8 cellular contexts compared by ENCODE assay signal in genomic region chr10:123967626-123968243, GRCh38.
A peak's percentile ranks its signal among the peaks of the same experiment; 100 is the strongest.
DNase-seq lines count a peak whose midpoint lies in the region; ATAC-seq and TF ChIP-seq lines count a peak whose summit lies in the region.

No MANE protein-coding gene starts in this region.

- H3K4me1 ChIP-seq in IMR-90 (ENCODE audit: control insufficient read depth, insufficient read depth, low read length) (no peaks in the 10 kb centered on the region), SK-N-SH (ENCODE audit: control insufficient read depth in 1 of 2, insufficient read depth in 2 of 2, low read depth in 1 of 2, low read length in 1 of 2) (peaks cover 0 to 4% of the 10 kb centered on the region in 2 experiments; a peak in 1 of 4 replicates), mammary epithelial cell (ENCODE audit: insufficient read depth, low read length) (no peaks in the 10 kb centered on the region)

- CTCF ChIA-PET in IMR-90 (lab: Yijun Ruan, JAX) (no interaction called here), SK-N-SH (lab: Yijun Ruan, JAX) (interaction anchor here (0.6 to 11.6 kb wide), 29 partner anchors 8 to 922 kb away, joined by 3 to 276 read pairs (median 4); no protein-coding TSS in a partner anchor), mammary epithelial cell (lab: Charles Lee; ENCODE audit: low non-redundant PET) (no interaction called here)

- H2BK120ac ChIP-seq in IMR-90 (ENCODE audit: low read depth, low read length) = no peak overlapping the region

- no peak overlapping the region for H2BK5ac ChIP-seq in IMR-90 (ENCODE audit: low read depth, low read length, poor library complexity, severe bottlenecking)

- in situ Hi-C loops in IMR-90 (cut with MboI; ENCODE audit: low sequenced_read_pairs) = loop anchor here (10.0 to 25.0 kb wide), 3 partner anchors 383 to 930 kb away; partner anchors contain the start of gene HMX3
- in situ Hi-C loops in mammary epithelial cell (cut with MboI; ENCODE audit: low sequenced_read_pairs in 2 of 2) = loop anchor here (5.0 to 25.0 kb wide), 3 partner anchors 385 to 930 kb away; partner anchors contain the start of genes HMX2 (in 1 of the 2) and HMX3 (in 1 of the 2)

- no peaks in the 10 kb centered on the region for H3K9me1 ChIP-seq in IMR-90 (ENCODE audit: insufficient read depth, low read length)

- H3K27ac ChIP-seq in IMR-90 (ENCODE audit: insufficient read depth, low read length) (no peak overlapping the region), SK-N-SH (ENCODE audit: low read depth in 2 of 2, low read length in 1 of 2) (no peak overlapping the region), mammary epithelial cell (ENCODE audit: insufficient read depth, low read depth, low read length) (no peak overlapping the region)

- H4K20me1 ChIP-seq in IMR-90 (ENCODE audit: insufficient read depth, low read length) = no peaks in the 10 kb centered on the region
- H4K20me1 ChIP-seq in SK-N-SH (ENCODE audit: insufficient read depth) = no peaks in the 10 kb centered on the region
- H4K20me1 ChIP-seq in mammary epithelial cell (ENCODE audit: insufficient read depth, low read length) = no peaks in the 10 kb centered on the region

- no peak overlapping the region for H2AK9ac ChIP-seq in IMR-90 (replicated peaks; ENCODE audit: low read depth, low read length, poor library complexity)

- H3K4me2 ChIP-seq in IMR-90 (ENCODE audit: low read depth, low read length) (no peak overlapping the region), SK-N-SH (no peak overlapping the region), mammary epithelial cell (ENCODE audit: insufficient read depth, low read depth, low read length) (no peak overlapping the region)

- H3K56ac ChIP-seq in IMR-90 (ENCODE audit: extremely low read depth, insufficient read depth, low read length) = no peak overlapping the region

- no peaks in the 10 kb centered on the region for H3K79me2 ChIP-seq in SK-N-SH (ENCODE audit: insufficient read depth)
- no peaks in the 10 kb centered on the region for H3K79me2 ChIP-seq in mammary epithelial cell (ENCODE audit: insufficient read depth, low read length)

- H3K27me3 ChIP-seq in IMR-90 (ENCODE audit: control insufficient read depth, insufficient read depth, low read length) = no peaks in the 10 kb centered on the region
- no peaks in the 10 kb centered on the region for H3K27me3 ChIP-seq in SK-N-SH (ENCODE audit: insufficient read depth)
- H3K27me3 ChIP-seq in mammary epithelial cell (ENCODE audit: insufficient read depth, low read length) = peaks cover 5% of the 10 kb centered on the region

- dilution Hi-C loops in IMR-90 (cut with HindIII; ENCODE audit: low sequenced_read_pairs, unreplicated experiment) = no loop called here
- dilution Hi-C loops in mammary epithelial cell (cut with HindIII; ENCODE audit: low sequenced_read_pairs) = loop anchor here (10.0 kb wide), 1 partner anchor 833 kb away; the partner anchor contains the start of gene HMX3

- H3K36me3 ChIP-seq in IMR-90 (ENCODE audit: control insufficient read depth, insufficient read depth, low read length) (no peaks in the 10 kb centered on the region), SK-N-SH (replicated peaks in 1 of 2; ENCODE audit: control insufficient read depth in 1 of 2, insufficient read depth in 2 of 2, low read length in 1 of 2) (no peaks in the 10 kb centered on the region), mammary epithelial cell (ENCODE audit: insufficient read depth, low read length) (no peaks in the 10 kb centered on the region)

- no peak overlapping the region for H3K4ac ChIP-seq in IMR-90 (ENCODE audit: low read depth, low read length)

- TF ChIP-seq RAD21 in IMR-90 (IDR thresholded peaks at IDR 0.05; ENCODE audit: low read length) (peak; percentile 63), SK-N-SH (IDR thresholded peaks at IDR 0.05; ENCODE audit: low read length) (peak; percentile 93)

- no peak overlapping the region for H4K91ac ChIP-seq in IMR-90 (ENCODE audit: insufficient read depth, low read depth, low read length)

- H3K14ac ChIP-seq in IMR-90 (replicated peaks; ENCODE audit: low read depth, low read length) = no peak overlapping the region

- ATAC-seq in IMR-90 (ENCODE audit: low read depth) = peak; percentile 65
- ATAC-seq in GM21381 (IDR thresholded peaks at IDR 0.05; ENCODE audit: unreplicated experiment) = no peak
- ATAC-seq in HG02870 (IDR thresholded peaks at IDR 0.05; ENCODE audit: unreplicated experiment) = no peak

- no peak overlapping the region for H2BK15ac ChIP-seq in IMR-90 (ENCODE audit: low read depth, low read length)

- no peak overlapping the region for H4K5ac ChIP-seq in IMR-90 (ENCODE audit: low read depth, low read length)

- H3K9me3 ChIP-seq in IMR-90 (ENCODE audit: control insufficient read depth, insufficient read depth, low read length) = no peaks in the 10 kb centered on the region
- no peaks in the 10 kb centered on the region for H3K9me3 ChIP-seq in SK-N-SH
- no peaks in the 10 kb centered on the region for H3K9me3 ChIP-seq in mammary epithelial cell (replicated peaks; ENCODE audit: insufficient read depth, low read length)

- 5% methylated on average over 11 of the region's 19 CpGs; no CpG with 5 or more reads in 1 of the 2 experiments for whole genome bisulfite sequencing in IMR-90 (ENCODE audit: extremely low coverage in 2 of 2, insufficient read length in 1 of 2), 2 experiments
- 5% methylated on average over 9 of the region's 19 CpGs for WGBS in SK-N-SH (ENCODE audit: low lambda C conversion rate)
- 6% methylated on average over 9 of the region's 19 CpGs for WGBS in mammary epithelial cell (ENCODE audit: low coverage, missing lambda C conversion rate)

- TF ChIP-seq EP300 in SK-N-SH (IDR thresholded peaks at IDR 0.05; ENCODE audit: borderline replicate concordance in 1 of 2, low read depth in 1 of 2, low read length in 1 of 2) = no peak

- no peak for TF ChIP-seq POLR2A in IMR-90 (IDR thresholded peaks at IDR 0.05; ENCODE audit: low read depth, low read length)

- no peak overlapping the region for H3K23ac ChIP-seq in IMR-90 (ENCODE audit: low read depth, low read length)

- H3K4me3 ChIP-seq in IMR-90 (ENCODE audit: insufficient read depth, low read depth, low read length) (no peak overlapping the region), SK-N-SH (ENCODE audit: low read depth in 2 of 2, low read length in 1 of 2) (peak overlapping the region in 1 of 2 experiments; percentile 31; a peak in 1 of 4 replicates), mammary epithelial cell (replicated peaks in 1 of 3; ENCODE audit: insufficient read depth in 1 of 3, low read depth in 2 of 3, low read length in 3 of 3) (no peak overlapping the region)

- no peaks in the 10 kb centered on the region for H3K9me2 ChIP-seq in SK-N-SH

- BruUV-seq in IMR-90 (replicated peaks; lab: Mats Ljungman, UMichigan) (no TSS peak), mammary epithelial cell (replicated peaks; lab: Mats Ljungman, UMichigan) (no TSS peak)

- H3F3A ChIP-seq in SK-N-SH (replicated peaks; ENCODE audit: insufficient read depth) = no peaks in the 10 kb centered on the region

- DNase-seq in EH (ENCODE audit: low read depth) (peak; percentile 63), IMR-90 (peak; percentile 11), SK-N-SH (peak; percentile 91), mammary epithelial cell (peak; percentile 16), kidney glomerular epithelial cell (lab: John Stamatoyannopoulos, UW) (peak; percentile 21)
- DNase-seq in stimulated activated CD4-positive, alpha-beta T cell treated with anti-CD3 and anti-CD28 coated beads, Interleukin-2, amount 100 ng/mL, for 24 hours = peak; percentile 50 to 74

- H3K79me1 ChIP-seq in IMR-90 (ENCODE audit: low read depth in 1 of 2, low read length in 2 of 2) = no peaks in the 10 kb centered on the region

- POLR2A ChIA-PET in IMR-90 (lab: Charles Lee; ENCODE audit: unreplicated experiment) = no interaction called here
- POLR2A ChIA-PET in SK-N-SH (lab: Yijun Ruan, JAX) = no interaction called here

- H2AK5ac ChIP-seq in IMR-90 (ENCODE audit: low read depth, low read length) = no peak overlapping the region

- H4K8ac ChIP-seq in IMR-90 (ENCODE audit: low read depth in 2 of 2, low read length in 2 of 2) = no peak overlapping the region

- intact Hi-C loops in IMR-90 (cut with micrococcal nuclease) (no loop called here), mammary epithelial cell (cut with micrococcal nuclease) (loop anchor here (1.0 to 5.0 kb wide), 3 partner anchors 205 to 924 kb away; no protein-coding TSS in a partner anchor)

- H3K9ac ChIP-seq in IMR-90 (ENCODE audit: low read depth, low read length) = no peak overlapping the region
- no peak overlapping the region for H3K9ac ChIP-seq in SK-N-SH
- no peak overlapping the region for H3K9ac ChIP-seq in mammary epithelial cell (ENCODE audit: insufficient read depth, low read length)

- TF ChIP-seq CTCF in IMR-90 (conservative IDR thresholded peaks at IDR 0.05; ENCODE audit: low read depth, low read length) = peak; percentile 53
- peak; percentile 49 for TF ChIP-seq CTCF in SK-N-SH (IDR thresholded peaks at IDR 0.05)
- TF ChIP-seq CTCF in mammary epithelial cell (conservative IDR thresholded peaks at IDR 0.05 in 1 of 2, IDR thresholded peaks at IDR 0.05 in 1 of 2; ENCODE audit: extremely low read depth in 1 of 2, insufficient read depth in 1 of 2, low read depth in 1 of 2, low read length in 2 of 2) = peak; percentile 80 to 97

- no peak overlapping the region for H3K18ac ChIP-seq in IMR-90 (ENCODE audit: low read depth, low read length)

- H2AFZ ChIP-seq in IMR-90 (replicated peaks; ENCODE audit: low read length, poor library complexity) = no peak overlapping the region
- no peak overlapping the region for H2AFZ ChIP-seq in SK-N-SH (ENCODE audit: low read depth)
- no peak overlapping the region for H2AFZ ChIP-seq in mammary epithelial cell (ENCODE audit: low read depth, low read length)

- H2BK20ac ChIP-seq in IMR-90 (ENCODE audit: low read depth, low read length) = no peak overlapping the region

TF ChIP-seq in IMR-90, 13 proteins besides CTCF, POLR2A, EP300 and RAD21:
- TF ChIP-seq MXI1 (IDR thresholded peaks at IDR 0.05; ENCODE audit: borderline replicate concordance, low read depth, low read length) = no peak
- TF ChIP-seq SMC3 (IDR thresholded peaks at IDR 0.05; ENCODE audit: low read depth, low read length) = peak; percentile 59
- TF ChIP-seq CHD1 (IDR thresholded peaks at IDR 0.05; ENCODE audit: low read depth, low read length) = no peak

TF ChIP-seq in SK-N-SH, 30 proteins besides CTCF, POLR2A, EP300 and RAD21:
- peak; percentile 89 for TF ChIP-seq SMC3 (IDR thresholded peaks at IDR 0.05; ENCODE audit: low read depth, low read length)
- no peak for TF ChIP-seq NRF1 (IDR thresholded peaks at IDR 0.05; ENCODE audit: low read depth, low read length)

Comparison
In these comparisons a context has a peak if more than half of its experiments do, and no peak if none do; other contexts are left out.
1. DNase-seq: peak in every context shown above with its lines; median percentile 91 in SK-N-SH; 63 in EH; 62 in stimulated activated CD4-positive, alpha-beta T cell treated with anti-CD3 and anti-CD28 coated beads, Interleukin-2, amount 100 ng/mL, for 24 hours; 21 in kidney glomerular epithelial cell; 16 in mammary epithelial cell; 11 in IMR-90.